ENCODE assay signal across 8 cellular contexts in the genomic region with DNA sequence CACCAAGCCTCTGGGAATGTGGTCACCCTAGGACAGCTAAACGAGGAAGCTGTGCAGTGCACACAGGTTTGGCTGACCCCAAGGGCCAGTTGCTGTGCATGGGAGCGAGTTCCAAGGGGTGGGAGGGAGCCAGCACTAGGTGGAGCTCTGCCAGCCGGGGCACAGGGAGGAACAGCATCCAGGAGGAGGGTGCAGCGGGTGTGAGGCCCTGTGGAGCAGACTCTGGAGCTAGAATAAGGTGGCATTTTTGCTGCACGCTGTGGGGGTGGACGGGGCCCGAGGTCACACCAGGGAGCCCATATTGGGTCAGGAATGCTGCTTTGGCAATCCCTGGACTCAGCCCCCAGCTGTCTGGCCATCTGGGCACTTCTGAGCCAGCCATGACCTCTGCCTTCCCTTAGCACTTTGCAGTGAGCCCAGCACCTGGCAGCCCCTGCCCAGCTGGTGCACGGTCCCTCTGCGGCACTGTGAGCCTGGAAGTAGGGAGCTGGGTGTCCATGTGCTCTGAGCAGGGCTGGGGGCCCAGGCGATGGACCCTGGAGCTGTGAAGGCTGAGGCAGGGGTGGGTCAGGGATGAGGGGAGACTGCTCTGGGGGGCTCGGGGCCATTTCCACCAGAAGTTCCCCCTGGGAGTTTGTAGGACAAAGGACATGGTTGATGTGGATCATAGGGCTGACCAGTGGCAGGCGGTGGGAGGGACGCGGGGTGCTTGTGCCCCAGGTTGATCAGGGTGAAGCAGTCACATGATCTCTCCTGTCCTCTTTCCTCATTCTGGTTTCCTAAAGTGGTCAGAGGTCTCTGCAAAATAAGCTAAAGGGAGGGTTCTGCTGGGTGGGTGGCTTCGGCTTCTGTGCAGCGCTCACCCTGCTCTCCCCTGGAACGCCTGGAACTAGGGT. TPM values are rescaled to one million over a fixed set of nuclear protein-coding genes. Genes with fewer than 3 reads are reported as not detected.
DNase-seq lines count a peak whose midpoint lies in the region; ATAC-seq and TF ChIP-seq lines count a peak whose summit lies in the region.

No MANE protein-coding gene starts in this region.

- H3K9me3 ChIP-seq in NT2/D1 (ENCODE audit: insufficient read depth, low read length): no peaks in the 10 kb centered on the region
- no peaks in the 10 kb centered on the region for H3K9me3 ChIP-seq in mesenchymal stem cell (ENCODE audit: control insufficient read depth, low read length)
- no peaks in the 10 kb centered on the region for H3K9me3 ChIP-seq in upper lobe of right lung

- H3K4me1 ChIP-seq in NT2/D1 (ENCODE audit: insufficient read depth, insufficient read length) (peaks cover 22% of the 10 kb centered on the region), mesenchymal stem cell (ENCODE audit: control insufficient read depth, insufficient read depth, low read depth, low read length) (peaks cover 48% of the 10 kb centered on the region), upper lobe of right lung (peaks cover 71% of the 10 kb centered on the region)

- H2AFZ ChIP-seq in mesenchymal stem cell (ENCODE audit: low read depth, low read length): no peak overlapping the region

- ATAC-seq in upper lobe of right lung (peak; percentile 55), HG02885 (IDR thresholded peaks at IDR 0.05; ENCODE audit: poor library complexity, unreplicated experiment) (no peak)

- peak overlapping the region; percentile 89 to 98 for H3K18ac ChIP-seq in mesenchymal stem cell (ENCODE audit: low read depth in 1 of 2, low read length in 2 of 2)

- H3K4ac ChIP-seq in mesenchymal stem cell (ENCODE audit: low read depth in 1 of 2, low read length in 2 of 2): peak overlapping the region; percentile 96 to 98

- peak overlapping the region; percentile 95 for H2BK120ac ChIP-seq in mesenchymal stem cell (ENCODE audit: low read depth, low read length)

- H3K4me3 ChIP-seq in NT2/D1 (ENCODE audit: insufficient read length, low read depth) (peak overlapping the region; percentile 59), mesenchymal stem cell (ENCODE audit: insufficient read depth in 1 of 2, low read depth in 1 of 2, low read length in 2 of 2) (peak overlapping the region in 1 of 2 experiments; percentile 59), upper lobe of right lung (peak overlapping the region; percentile 55)

- peak overlapping the region; percentile 6 for H3K4me2 ChIP-seq in mesenchymal stem cell (ENCODE audit: low read length, poor library complexity, severe bottlenecking)

- H3K23ac ChIP-seq in mesenchymal stem cell (ENCODE audit: low read length in 2 of 2): peak overlapping the region in 1 of 2 experiments; percentile 63

- peak overlapping the region; percentile 88 for H3K27ac Mint-ChIP-seq in activated naive CD4-positive, alpha-beta T cell treated with anti-CD3 and anti-CD28 coated beads for 36 hours
- peak overlapping the region; percentile 99 for H3K27ac Mint-ChIP-seq in chondrocyte (ENCODE audit: unreplicated experiment)

- CTCF ChIA-PET in activated naive CD4-positive, alpha-beta T cell treated with anti-CD3 and anti-CD28 coated beads for 36 hours (lab: Charles Lee): interaction anchor here (0.9 to 1.9 kb wide), 5 partner anchors 8 to 61 kb away, joined by 3 to 7 read pairs (median 3); a partner anchor contains a TSS
- CTCF ChIA-PET in GM10248 (lab: Yijun Ruan, JAX): interaction anchor here (0.9 to 2.5 kb wide), 13 partner anchors 8 to 247 kb away, joined by 3 to 13 read pairs (median 3); a partner anchor contains a TSS

- H3K36me3 ChIP-seq in NT2/D1 (ENCODE audit: insufficient read depth, insufficient read length, low read length): peaks cover 36% of the 10 kb centered on the region
- peaks cover 12 to 28% of the 10 kb centered on the region in 2 experiments for H3K36me3 ChIP-seq in mesenchymal stem cell (ENCODE audit: control insufficient read depth in 1 of 2, insufficient read depth in 2 of 2, low read depth in 1 of 2, low read length in 2 of 2)
- peaks cover 19% of the 10 kb centered on the region for H3K36me3 ChIP-seq in upper lobe of right lung

- H3K4me3 Mint-ChIP-seq in activated naive CD4-positive, alpha-beta T cell treated with anti-CD3 and anti-CD28 coated beads for 36 hours: peak overlapping the region; percentile 85
- H3K4me3 Mint-ChIP-seq in chondrocyte (ENCODE audit: unreplicated experiment): peak overlapping the region; percentile 76

- no peaks in the 10 kb centered on the region for H3K27me3 Mint-ChIP-seq in activated naive CD4-positive, alpha-beta T cell treated with anti-CD3 and anti-CD28 coated beads for 36 hours (ENCODE audit: low read depth)
- H3K27me3 Mint-ChIP-seq in chondrocyte (ENCODE audit: low read depth): no peaks in the 10 kb centered on the region

- peak overlapping the region; percentile 91 to 96 for H2BK12ac ChIP-seq in mesenchymal stem cell (ENCODE audit: low read length in 2 of 2)

- H3K27ac ChIP-seq in mesenchymal stem cell (ENCODE audit: low read length, poor library complexity, severe bottlenecking): peak overlapping the region; percentile 90
- H3K27ac ChIP-seq in upper lobe of right lung: peak overlapping the region; percentile 89

- H3K9ac ChIP-seq in NT2/D1 (ENCODE audit: insufficient read length, low read depth) (peak overlapping the region; percentile 88), mesenchymal stem cell (ENCODE audit: low read length) (peak overlapping the region; percentile 80)

- H3K79me1 ChIP-seq in mesenchymal stem cell (replicated peaks; ENCODE audit: low read length, poor library complexity, severe bottlenecking): peaks cover 12% of the 10 kb centered on the region

- intact Hi-C loops in activated naive CD4-positive, alpha-beta T cell treated with anti-CD3 and anti-CD28 coated beads for 36 hours (cut with micrococcal nuclease): loop anchor here (1.0 to 2.0 kb wide), 2 partner anchors 9 to 67 kb away; a partner anchor contains a TSS
- intact Hi-C loops in upper lobe of right lung (cut with DNase I): no loop called here

- peak overlapping the region; percentile 68 for H2BK15ac ChIP-seq in mesenchymal stem cell (ENCODE audit: low read depth, poor library complexity, severe bottlenecking)

- peak overlapping the region; percentile 93 for H2AK5ac ChIP-seq in mesenchymal stem cell (ENCODE audit: low read length, severe bottlenecking)

- H3K4me1 Mint-ChIP-seq in activated naive CD4-positive, alpha-beta T cell treated with anti-CD3 and anti-CD28 coated beads for 36 hours (ENCODE audit: low read depth): peaks cover 43% of the 10 kb centered on the region
- peaks cover 67% of the 10 kb centered on the region for H3K4me1 Mint-ChIP-seq in chondrocyte (ENCODE audit: low read depth)

- H4K91ac ChIP-seq in mesenchymal stem cell (ENCODE audit: low read length): peak overlapping the region; percentile 100

- peak overlapping the region; percentile 85 for H4K8ac ChIP-seq in mesenchymal stem cell (ENCODE audit: low read length)

- peaks cover 6% of the 10 kb centered on the region for H3K36me3 Mint-ChIP-seq in activated naive CD4-positive, alpha-beta T cell treated with anti-CD3 and anti-CD28 coated beads for 36 hours (ENCODE audit: low read depth)
- peaks cover 4% of the 10 kb centered on the region for H3K36me3 Mint-ChIP-seq in chondrocyte (ENCODE audit: low read depth)

- POLR2A ChIA-PET in GM10248 (lab: Yijun Ruan, JAX): interaction anchor here (1.0 to 2.1 kb wide), 3 partner anchors 8 to 68 kb away, joined by 3 to 14 read pairs (median 8); a partner anchor contains a TSS

- H2BK5ac ChIP-seq in mesenchymal stem cell (ENCODE audit: low read depth, low read length, poor library complexity, severe bottlenecking): peak overlapping the region; percentile 76

- H3K14ac ChIP-seq in mesenchymal stem cell (ENCODE audit: low read length in 2 of 2): peak overlapping the region in 1 of 2 experiments; percentile 45

- WGBS in mesenchymal stem cell: 62% methylated on average over 14 of the region's 17 CpGs

- H3K9me3 Mint-ChIP-seq in activated naive CD4-positive, alpha-beta T cell treated with anti-CD3 and anti-CD28 coated beads for 36 hours: no peaks in the 10 kb centered on the region
- H3K9me3 Mint-ChIP-seq in chondrocyte (ENCODE audit: low read depth): no peaks in the 10 kb centered on the region

- DNase-seq in activated naive CD4-positive, alpha-beta T cell treated with anti-CD3 and anti-CD28 coated beads for 36 hours: no peak
- no peak for DNase-seq in activated naive CD4-positive, alpha-beta T cell (lab: John Stamatoyannopoulos, UW)
- DNase-seq in NT2/D1 (ENCODE audit: low read depth, low spot score): no peak
- no peak for DNase-seq in chondrocyte (ENCODE audit: low spot score)
- DNase-seq in mesenchymal stem cell: peak; percentile 65
- DNase-seq in upper lobe of right lung: peak; percentile 88
- no peak for DNase-seq in GM10248 (ENCODE audit: extremely low spot score)

- TF ChIP-seq CTCF in chondrocyte (IDR thresholded peaks at IDR 0.05): peak; percentile 62
- TF ChIP-seq CTCF in upper lobe of right lung (IDR thresholded peaks at IDR 0.05): peak; percentile 5
- no peak for TF ChIP-seq CTCF in GM10248 (IDR thresholded peaks at IDR 0.05; ENCODE audit: control extremely low read depth, extremely low read depth, low read depth, missing control alignments)

- no peaks in the 10 kb centered on the region for H3K27me3 ChIP-seq in NT2/D1 (ENCODE audit: insufficient read depth, insufficient read length)
- no peaks in the 10 kb centered on the region for H3K27me3 ChIP-seq in mesenchymal stem cell (ENCODE audit: control insufficient read depth in 1 of 2, insufficient read depth in 1 of 2, low read length in 2 of 2)
- no peaks in the 10 kb centered on the region for H3K27me3 ChIP-seq in upper lobe of right lung

RNA-seq across cellular contexts. Expression of a gene that starts 8.9 kb away (rescaled TPM):
- total RNA-seq in activated naive CD4-positive, alpha-beta T cell treated with anti-CD3 and anti-CD28 coated beads for 36 hours: 100 to 1,000 TPM; 125 to 133 TPM
- total RNA-seq in chondrocyte (213 to 234 TPM (median 216 TPM) in 3 replicates), upper lobe of right lung (280 TPM)
- polyA plus RNA-seq in mesenchymal stem cell (2013, experiment 1 of 2): 72.9 TPM
- polyA plus RNA-seq in mesenchymal stem cell (2013, experiment 2 of 2): 72.1 TPM

RNA-seq across cellular contexts. Expression of a gene that starts 48.3 kb away (rescaled TPM):
- total RNA-seq in activated naive CD4-positive, alpha-beta T cell treated with anti-CD3 and anti-CD28 coated beads for 36 hours: 10 to 100 TPM; 22.8 to 23.0 TPM
- total RNA-seq in chondrocyte (56.5 to 63.6 TPM (median 57.2 TPM) in 3 replicates), upper lobe of right lung (148 TPM)
- polyA plus RNA-seq in mesenchymal stem cell (2013, experiment 1 of 2): 276 TPM
- 282 TPM for polyA plus RNA-seq in mesenchymal stem cell (2013, experiment 2 of 2)

Comparison
In these comparisons a context has a peak if more than half of its experiments do, and no peak if none do; other contexts are left out.
1. DNase-seq: peak in mesenchymal stem cell (single experiment) and upper lobe of right lung (single experiment); none in activated naive CD4-positive, alpha-beta T cell treated with anti-CD3 and anti-CD28 coated beads for 36 hours (single experiment), activated naive CD4-positive, alpha-beta T cell (0 of 4), NT2/D1 (single experiment), chondrocyte (single experiment) and GM10248 (single experiment).